Comparison of ENCODE assay signal across 19 cellular contexts in the genomic region with DNA sequence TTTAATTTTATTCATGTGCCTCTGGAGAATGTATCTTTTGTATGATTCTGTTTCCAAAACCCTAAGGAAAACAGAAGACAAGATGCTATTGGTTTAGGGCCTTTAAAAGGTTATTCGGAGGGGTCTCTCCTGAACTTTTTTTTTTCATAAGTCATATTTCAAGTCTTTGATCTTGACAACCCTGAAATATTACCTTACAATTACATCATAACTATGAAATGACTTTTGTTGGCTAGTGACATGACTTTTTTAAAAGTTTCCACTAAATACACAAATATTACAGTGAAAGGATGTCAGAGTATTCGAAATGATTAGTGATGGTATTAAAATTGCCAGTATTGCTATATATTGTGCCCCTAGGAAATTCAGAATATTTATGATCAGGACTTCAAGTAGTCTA. TPM values are rescaled to one million over a fixed set of nuclear protein-coding genes. Genes with fewer than 3 reads are reported as not detected.
DNase-seq lines count a peak whose midpoint lies in the region; ATAC-seq, FAIRE-seq and TF ChIP-seq lines count a peak whose summit lies in the region.
"Had no signal": no experiment of that assay in that cellular context is flagged by ENCODE, and none has a peak within 500 bp of the region (broad histone marks: within the 10 kb centered on the region; RNA-seq: fewer than 3 reads in every experiment).

No MANE protein-coding gene starts in this region.

- DNase-seq in activated CD8-positive, alpha-beta T cell treated with anti-CD3 and anti-CD28 coated beads for 36 hours, result no peak
- DNase-seq in activated CD8-positive, alpha-beta T cell treated with anti-CD3 and anti-CD28 coated beads, Interleukin-2, amount 10 ng/mL, durations not matched to agents 7 days and 5 days, result no peak
- DNase-seq in SW480 (ENCODE audit: low spot score), result peak; percentile 13
- DNase-seq in osteocyte (ENCODE audit: extremely low spot score, unreplicated experiment), result no peak
- DNase-seq in A673 (ENCODE audit: low spot score), result no peak
- no peak for DNase-seq in GM12892 (ENCODE audit: insufficient read length)
- DNase-seq: CD4-positive, alpha-beta memory T cell; DMS79 treated with DMSO at 0.1 percent for 48 hours; GF-D8; HCEC 1CT; HFFc6 had no signal

- no peak overlapping the region for H3K4me3 ChIP-seq in A673 (ENCODE audit: low read depth, low read length, poor library complexity, severe bottlenecking)
- H3K4me3 ChIP-seq: A549, BLaER1, GM23338 had no signal

- no peak for TF ChIP-seq POLR2A in GM12892 (IDR thresholded peaks at IDR 0.05; ENCODE audit: low read depth, low read length)

- no TSS peak for BruUV-seq in A673 (replicated peaks; lab: Mats Ljungman, UMichigan)

- H3K9me3 Mint-ChIP-seq in activated CD8-positive, alpha-beta T cell treated with anti-CD3 and anti-CD28 coated beads for 36 hours, result no peaks in the 10 kb centered on the region
- no peaks in the 10 kb centered on the region for H3K9me3 Mint-ChIP-seq in activated CD8-positive, alpha-beta T cell treated with anti-CD3 and anti-CD28 coated beads, Interleukin-2, amount 10 ng/mL, durations not matched to agents 7 days and 5 days (ENCODE audit: insufficient read depth)
- H3K9me3 Mint-ChIP-seq in osteocyte (ENCODE audit: unreplicated experiment), result no peaks in the 10 kb centered on the region
- H3K9me3 Mint-ChIP-seq: CD14-positive monocyte, GM23338, HFFc6 had no signal

- no peak overlapping the region for H3K4me3 Mint-ChIP-seq in activated CD8-positive, alpha-beta T cell treated with anti-CD3 and anti-CD28 coated beads for 36 hours
- no peak overlapping the region for H3K4me3 Mint-ChIP-seq in activated CD8-positive, alpha-beta T cell treated with anti-CD3 and anti-CD28 coated beads, Interleukin-2, amount 10 ng/mL, durations not matched to agents 7 days and 5 days
- no peak overlapping the region for H3K4me3 Mint-ChIP-seq in osteocyte (ENCODE audit: unreplicated experiment)
- H3K4me3 Mint-ChIP-seq: CD14-positive monocyte; CD4-positive, alpha-beta memory T cell; GM23338; HFFc6 had no signal

- H3K4me1 Mint-ChIP-seq in activated CD8-positive, alpha-beta T cell treated with anti-CD3 and anti-CD28 coated beads for 36 hours (ENCODE audit: low read depth), result peaks cover 7% of the 10 kb centered on the region
- H3K4me1 Mint-ChIP-seq in activated CD8-positive, alpha-beta T cell treated with anti-CD3 and anti-CD28 coated beads, Interleukin-2, amount 10 ng/mL, durations not matched to agents 7 days and 5 days (ENCODE audit: low read depth), result no peaks in the 10 kb centered on the region
- H3K4me1 Mint-ChIP-seq in osteocyte (ENCODE audit: unreplicated experiment), result peaks cover 9% of the 10 kb centered on the region
- H3K4me1 Mint-ChIP-seq: CD4-positive, alpha-beta memory T cell had no signal

- no peaks in the 10 kb centered on the region for H3K27me3 ChIP-seq in A673 (replicated peaks; ENCODE audit: insufficient read depth, low read depth, low read length, poor library complexity)
- H3K27me3 ChIP-seq: BLaER1 had no signal

- no peaks in the 10 kb centered on the region for H3K36me3 Mint-ChIP-seq in activated CD8-positive, alpha-beta T cell treated with anti-CD3 and anti-CD28 coated beads for 36 hours (ENCODE audit: low read depth)
- no peaks in the 10 kb centered on the region for H3K36me3 Mint-ChIP-seq in activated CD8-positive, alpha-beta T cell treated with anti-CD3 and anti-CD28 coated beads, Interleukin-2, amount 10 ng/mL, durations not matched to agents 7 days and 5 days (ENCODE audit: low read depth)
- H3K36me3 Mint-ChIP-seq in osteocyte (ENCODE audit: unreplicated experiment), result peaks cover 2% of the 10 kb centered on the region
- H3K36me3 Mint-ChIP-seq: CD14-positive monocyte; CD4-positive, alpha-beta memory T cell had no signal

- no peaks in the 10 kb centered on the region for H3K4me1 ChIP-seq in A673 (ENCODE audit: insufficient read depth, low read length, poor library complexity, severe bottlenecking)
- H3K4me1 ChIP-seq: A549, BLaER1 had no signal

- H3K27ac ChIP-seq in A673 (ENCODE audit: low read depth, low read length, poor library complexity, severe bottlenecking), result no peak overlapping the region
- H3K27ac ChIP-seq: 22Rv1, A549, BLaER1, HL-60 had no signal

- CTCF ChIA-PET in activated CD8-positive, alpha-beta T cell treated with anti-CD3 and anti-CD28 coated beads for 36 hours (lab: Charles Lee), result no interaction called here
- CTCF ChIA-PET in activated CD8-positive, alpha-beta T cell treated with anti-CD3 and anti-CD28 coated beads, Interleukin-2, amount 10 ng/mL, durations not matched to agents 7 days and 5 days (lab: Charles Lee), result interaction anchor here (1.8 kb wide), 1 partner anchor 15 kb away, joined by 7 read pairs; no protein-coding TSS in a partner anchor
- CTCF ChIA-PET in A673 (lab: Charles Lee), result no interaction called here

- intact Hi-C loops in activated CD8-positive, alpha-beta T cell treated with anti-CD3 and anti-CD28 coated beads for 36 hours (cut with micrococcal nuclease), result no loop called here
- intact Hi-C loops in A673 (cut with micrococcal nuclease; ENCODE audit: unreplicated experiment), result no loop called here

- FAIRE-seq in GM12892 (lab: Jason Lieb, UNC), result no peak
- FAIRE-seq: A549, H54 had no signal

- POLR2A ChIA-PET in activated CD8-positive, alpha-beta T cell treated with anti-CD3 and anti-CD28 coated beads for 36 hours (lab: Charles Lee), result interaction anchor here (0.6 kb wide), 1 partner anchor 65 kb away, joined by 4 read pairs; no protein-coding TSS in a partner anchor
- POLR2A ChIA-PET in activated CD8-positive, alpha-beta T cell treated with anti-CD3 and anti-CD28 coated beads, Interleukin-2, amount 10 ng/mL, durations not matched to agents 7 days and 5 days (lab: Charles Lee), result no interaction called here
- POLR2A ChIA-PET in A673 (lab: Charles Lee; ENCODE audit: low non-redundant PET), result no interaction called here

- H3K27ac Mint-ChIP-seq in activated CD8-positive, alpha-beta T cell treated with anti-CD3 and anti-CD28 coated beads for 36 hours, result peak overlapping the region; percentile 30
- no peak overlapping the region for H3K27ac Mint-ChIP-seq in activated CD8-positive, alpha-beta T cell treated with anti-CD3 and anti-CD28 coated beads, Interleukin-2, amount 10 ng/mL, durations not matched to agents 7 days and 5 days
- peak overlapping the region; percentile 41 for H3K27ac Mint-ChIP-seq in osteocyte (ENCODE audit: unreplicated experiment)
- H3K27ac Mint-ChIP-seq: CD14-positive monocyte, GM23338, HFFc6 had no signal

- ATAC-seq in activated CD8-positive, alpha-beta T cell treated with anti-CD3 and anti-CD28 coated beads for 36 hours, result no peak
- no peak for ATAC-seq in activated CD8-positive, alpha-beta T cell treated with anti-CD3 and anti-CD28 coated beads, Interleukin-2, amount 10 ng/mL, durations not matched to agents 7 days and 5 days
- ATAC-seq in GM21619 (IDR thresholded peaks at IDR 0.05; ENCODE audit: unreplicated experiment), result no peak
- ATAC-seq: A549 had no signal

- peaks cover 4% of the 10 kb centered on the region for H3K27me3 Mint-ChIP-seq in activated CD8-positive, alpha-beta T cell treated with anti-CD3 and anti-CD28 coated beads for 36 hours
- no peaks in the 10 kb centered on the region for H3K27me3 Mint-ChIP-seq in activated CD8-positive, alpha-beta T cell treated with anti-CD3 and anti-CD28 coated beads, Interleukin-2, amount 10 ng/mL, durations not matched to agents 7 days and 5 days (ENCODE audit: low read depth)
- no peaks in the 10 kb centered on the region for H3K27me3 Mint-ChIP-seq in osteocyte (ENCODE audit: unreplicated experiment)

- H3K36me3 ChIP-seq in A673 (ENCODE audit: insufficient read depth, low read length, poor library complexity, severe bottlenecking), result no peaks in the 10 kb centered on the region
- H3K36me3 ChIP-seq: BLaER1 had no signal

- TF ChIP-seq CTCF in activated CD8-positive, alpha-beta T cell treated with anti-CD3 and anti-CD28 coated beads for 36 hours (IDR thresholded peaks at IDR 0.05), result no peak
- TF ChIP-seq CTCF in osteocyte (IDR thresholded peaks at IDR 0.05) (no peak), A673 (conservative IDR thresholded peaks at IDR 0.05; ENCODE audit: low read depth, low read length) (no peak)

- H3K9me3 ChIP-seq in A673 (ENCODE audit: low read depth, low read length, poor library complexity, severe bottlenecking), result no peaks in the 10 kb centered on the region
- H3K9me3 ChIP-seq: A549, BLaER1 had no signal

RNA-seq across cellular contexts. Expression of a gene that starts 31.8 kb away (rescaled TPM):
- total RNA-seq in activated CD8-positive, alpha-beta T cell treated with anti-CD3 and anti-CD28 coated beads for 36 hours, result under 1 TPM; 0.65 to 0.70 TPM
- total RNA-seq in activated CD8-positive, alpha-beta T cell treated with anti-CD3 and anti-CD28 coated beads, Interleukin-2, amount 10 ng/mL, durations not matched to agents 7 days and 5 days, result under 1 TPM in 1 of 2 experiments, not detected in 1; 0.08 TPM
- total RNA-seq in osteocyte (37.0 and 37.8 TPM in 2 replicates), A673 (2021) (14.1 and 15.1 TPM in 2 replicates)
- polyA plus RNA-seq in GM12892 (2012; ENCODE audit: missing spikeins), result 0.38 TPM
- polyA plus RNA-seq: CD4-positive, alpha-beta memory T cell had no signal
